1 cellular context compared by ENCODE assay signal in the genomic region with DNA sequence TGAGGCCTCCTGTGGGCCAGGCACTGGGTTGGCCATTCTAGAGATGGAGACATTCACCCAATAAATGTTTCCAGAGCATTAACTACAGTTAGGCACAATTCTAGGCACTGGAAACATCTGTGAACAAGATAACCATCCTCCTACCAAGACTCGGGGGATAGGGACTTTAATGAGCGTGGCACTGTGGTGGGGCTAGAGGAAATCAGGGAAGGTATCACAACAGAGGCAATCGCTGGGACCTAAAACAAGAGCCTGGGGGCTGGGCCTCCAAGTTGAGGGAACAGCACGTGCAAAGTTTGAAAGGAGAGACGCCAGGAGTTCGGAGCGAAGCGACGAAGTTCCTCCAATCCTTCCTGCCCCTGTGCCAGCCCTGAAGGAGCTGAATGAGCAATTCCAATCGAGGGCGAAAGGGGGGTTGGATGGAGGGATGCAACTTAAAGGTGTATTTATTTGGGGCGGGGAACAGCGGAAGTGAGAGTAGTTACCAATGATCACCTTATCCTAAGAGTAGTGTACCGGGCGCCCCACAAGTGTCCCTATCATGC.
TF ChIP-seq lines count a peak whose summit lies in the region.

No MANE protein-coding gene starts in this region.

TF ChIP-seq in IMR-90, 13 proteins besides CTCF, POLR2A, EP300 and RAD21 (continued from another document):
- TF ChIP-seq, protein P1, sequence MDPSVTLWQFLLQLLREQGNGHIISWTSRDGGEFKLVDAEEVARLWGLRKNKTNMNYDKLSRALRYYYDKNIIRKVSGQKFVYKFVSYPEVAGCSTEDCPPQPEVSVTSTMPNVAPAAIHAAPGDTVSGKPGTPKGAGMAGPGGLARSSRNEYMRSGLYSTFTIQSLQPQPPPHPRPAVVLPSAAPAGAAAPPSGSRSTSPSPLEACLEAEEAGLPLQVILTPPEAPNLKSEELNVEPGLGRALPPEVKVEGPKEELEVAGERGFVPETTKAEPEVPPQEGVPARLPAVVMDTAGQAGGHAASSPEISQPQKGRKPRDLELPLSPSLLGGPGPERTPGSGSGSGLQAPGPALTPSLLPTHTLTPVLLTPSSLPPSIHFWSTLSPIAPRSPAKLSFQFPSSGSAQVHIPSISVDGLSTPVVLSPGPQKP (IDR thresholded peaks at IDR 0.05; ENCODE audit: borderline replicate concordance, low read depth, low read length) = no peak
- TF ChIP-seq, protein P2, sequence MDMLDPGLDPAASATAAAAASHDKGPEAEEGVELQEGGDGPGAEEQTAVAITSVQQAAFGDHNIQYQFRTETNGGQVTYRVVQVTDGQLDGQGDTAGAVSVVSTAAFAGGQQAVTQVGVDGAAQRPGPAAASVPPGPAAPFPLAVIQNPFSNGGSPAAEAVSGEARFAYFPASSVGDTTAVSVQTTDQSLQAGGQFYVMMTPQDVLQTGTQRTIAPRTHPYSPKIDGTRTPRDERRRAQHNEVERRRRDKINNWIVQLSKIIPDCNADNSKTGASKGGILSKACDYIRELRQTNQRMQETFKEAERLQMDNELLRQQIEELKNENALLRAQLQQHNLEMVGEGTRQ (IDR thresholded peaks at IDR 0.05; ENCODE audit: low read depth, low read length) = no peak
- no peak for TF ChIP-seq RCOR1 (IDR thresholded peaks at IDR 0.05; ENCODE audit: insufficient replicate concordance, low read length)
- TF ChIP-seq MAFK (IDR thresholded peaks at IDR 0.05; ENCODE audit: low read depth, low read length) = no peak
- TF ChIP-seq CEBPB (IDR thresholded peaks at IDR 0.05; ENCODE audit: low read depth, low read length) = no peak
- TF ChIP-seq CHD1 (IDR thresholded peaks at IDR 0.05; ENCODE audit: low read depth, low read length) = no peak
TF ChIP-seq in IMR-90: peak in this region for 0.
